Comparison of ENCODE assay signal across 15 cellular contexts in the genomic region with DNA sequence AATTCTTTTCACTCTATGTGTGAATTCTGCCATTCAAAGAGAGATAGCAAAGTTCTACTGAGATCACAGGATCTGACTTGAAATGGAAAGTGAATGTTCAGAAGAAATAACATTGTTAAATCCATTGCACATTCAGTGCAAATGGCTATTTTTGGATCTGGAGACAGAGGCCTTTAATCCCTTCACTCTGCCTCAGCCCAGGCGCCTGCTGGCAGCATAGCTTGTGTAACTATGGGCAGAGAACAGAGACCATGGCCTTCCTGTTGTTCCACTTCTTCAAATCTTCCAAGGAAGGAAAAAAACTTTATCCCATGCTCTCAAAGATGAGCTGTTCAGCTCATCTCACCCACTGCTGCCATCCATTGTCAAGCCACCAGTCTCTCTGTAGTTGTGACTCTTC.
"Had no signal": no experiment of that assay in that cellular context is flagged by ENCODE, and none has a peak within 500 bp of the region (broad histone marks: within the 10 kb centered on the region; RNA-seq: fewer than 3 reads in every experiment).

No MANE protein-coding gene starts in this region.

- H3K36me3 ChIP-seq: colonic mucosa had no signal

- H3K27me3 ChIP-seq: colonic mucosa had no signal

- H3K4me3 ChIP-seq: colonic mucosa, lung had no signal

- H3K27ac ChIP-seq: colonic mucosa had no signal

- H3K4me1 ChIP-seq: colonic mucosa had no signal

- DNase-seq: activated CD4-positive, alpha-beta T cell treated with anti-CD3 and anti-CD28 coated beads for 4 hours; activated CD8-positive, alpha-beta memory T cell treated with anti-CD3 and anti-CD28 coated beads, Interleukin-2, amount 50 U/mL, for 4 hours; activated CD8-positive, alpha-beta T cell treated with anti-CD3 and anti-CD28 coated beads for 36 hours; activated gamma-delta T cell treated with Interleukin-2 at 50 U/mL for 16 hours; activated naive CD8-positive, alpha-beta T cell treated with anti-CD3 and anti-CD28 coated beads, Interleukin-2, amount 10 ng/mL, durations not matched to agents 7 days and 5 days; activated T-cell treated with anti-CD3 and anti-CD28 coated beads, Interleukin-2, amount 50 U/mL, for 72 hours; colonic mucosa; effector CD4-positive, alpha-beta T cell; natural killer cell; nucleus accumbens; stimulated activated CD4-positive, alpha-beta T cell treated with anti-CD3 and anti-CD28 coated beads, Interleukin-2, amount 100 ng/mL, for 24 hours; stimulated activated naive CD8-positive, alpha-beta T cell treated with anti-CD3 and anti-CD28 coated beads, Interleukin-15, Interleukin-2, amounts not matched to agents 100 U/mL and 50 U/mL, for 24 hours; T-helper 9 cell had no signal

- H3K9me3 ChIP-seq: colonic mucosa had no signal

- ATAC-seq: activated CD8-positive, alpha-beta T cell treated with anti-CD3 and anti-CD28 coated beads for 36 hours; activated T-cell treated with anti-CD3 and anti-CD28 coated beads, Interleukin-2, amount 50 U/mL, for 72 hours; natural killer cell; sciatic nerve; stimulated activated naive CD8-positive, alpha-beta T cell treated with anti-CD3 and anti-CD28 coated beads, Interleukin-15, Interleukin-2, amounts not matched to agents 100 U/mL and 50 U/mL, for 24 hours had no signal
